1 cellular context compared by ENCODE assay signal in the genomic region with DNA sequence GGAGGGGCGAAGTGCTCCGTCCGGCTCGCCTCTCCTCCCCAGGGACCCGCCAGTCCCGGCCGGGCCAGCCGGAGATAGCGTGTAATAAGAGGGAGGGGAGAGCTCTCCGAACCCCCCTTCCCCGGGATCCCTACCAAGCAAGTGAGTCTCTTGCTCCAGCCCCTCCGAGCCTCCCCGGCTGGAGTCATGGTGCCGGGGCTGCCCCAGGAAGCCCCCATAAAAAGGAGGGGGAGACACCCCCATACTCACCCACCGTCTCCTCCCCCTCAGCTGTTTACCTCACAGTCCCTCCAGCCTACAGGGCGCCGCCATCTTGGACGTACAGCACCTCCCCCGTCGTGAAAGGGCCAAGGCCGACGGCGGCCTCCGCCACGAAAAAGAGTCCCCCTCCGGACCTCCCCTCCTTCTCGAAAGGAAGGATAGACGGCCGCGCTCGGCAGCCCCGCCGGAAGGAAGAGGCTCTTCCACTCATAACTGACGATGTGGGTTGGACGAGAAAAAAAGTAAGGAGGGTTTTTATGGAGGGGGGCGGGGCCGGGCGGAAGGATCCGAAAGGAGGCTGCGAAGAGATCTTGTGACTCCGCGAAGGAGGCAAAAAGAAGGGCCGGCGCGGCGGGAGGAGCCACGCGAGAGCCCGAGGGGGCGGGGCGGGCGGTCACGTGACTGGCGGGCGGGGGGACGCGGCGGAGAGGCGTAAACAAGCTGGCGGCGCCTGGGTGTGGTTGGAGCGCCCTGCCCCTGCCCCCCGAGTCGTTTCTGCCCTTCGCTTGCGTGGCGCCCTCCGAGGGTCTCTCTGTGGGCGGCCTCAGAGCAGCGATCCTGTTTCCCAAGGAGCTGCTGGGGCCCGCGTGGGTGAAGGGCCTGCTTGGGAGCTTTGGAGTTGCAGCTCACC.
TF ChIP-seq lines count a peak whose summit lies in the region.

A gene (minus strand): TSS at position 323 of the 892 bp plus-strand sequence. CDS start 15,744 bp downstream, outside the sequence.

TF ChIP-seq in HEK293, 187 proteins besides CTCF, POLR2A, EP300 and RAD21 (continued from another document and continues in another):
- TF ChIP-seq, protein P1, sequence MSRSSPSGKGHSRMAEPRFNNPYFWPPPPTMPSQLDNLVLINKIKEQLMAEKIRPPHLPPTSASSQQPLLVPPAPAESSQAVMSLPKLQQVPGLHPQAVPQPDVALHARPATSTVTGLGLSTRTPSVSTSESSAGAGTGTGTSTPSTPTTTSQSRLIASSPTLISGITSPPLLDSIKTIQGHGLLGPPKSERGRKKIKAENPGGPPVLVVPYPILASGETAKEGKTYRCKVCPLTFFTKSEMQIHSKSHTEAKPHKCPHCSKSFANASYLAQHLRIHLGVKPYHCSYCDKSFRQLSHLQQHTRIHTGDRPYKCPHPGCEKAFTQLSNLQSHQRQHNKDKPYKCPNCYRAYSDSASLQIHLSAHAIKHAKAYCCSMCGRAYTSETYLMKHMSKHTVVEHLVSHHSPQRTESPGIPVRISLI (tag by site-specific recombination; IDR thresholded peaks at IDR 0.05), result peak; percentile 95
- no peak for TF ChIP-seq ZNF132 (tag by site-specific recombination; IDR thresholded peaks at IDR 0.05; ENCODE audit: borderline replicate concordance)
- peak; percentile 93 for TF ChIP-seq ZSCAN23 (tag by site-specific recombination; IDR thresholded peaks at IDR 0.05)
- TF ChIP-seq IKZF3 (tag by site-specific recombination; IDR thresholded peaks at IDR 0.05), result peak; percentile 61; the same call in 1 of the 2 replicates
- no peak for TF ChIP-seq ZNF114 (tag by site-specific recombination; IDR thresholded peaks at IDR 0.05)
- no peak for TF ChIP-seq ZNF140 (tag by site-specific recombination; IDR thresholded peaks at IDR 0.05)
- peak; percentile 66; the same call in 1 of the 2 replicates for TF ChIP-seq OVOL3 (tag by site-specific recombination; IDR thresholded peaks at IDR 0.05)
- peak; percentile 75 for TF ChIP-seq ZBTB21 (tag by site-specific recombination; IDR thresholded peaks at IDR 0.05)
- TF ChIP-seq ZNF223 (tag by site-specific recombination; IDR thresholded peaks at IDR 0.05), result no peak
- no peak for TF ChIP-seq BCL11A (tag by site-specific recombination; IDR thresholded peaks at IDR 0.05; ENCODE audit: low read depth)
- no peak for TF ChIP-seq ZNF701 (tag by site-specific recombination; IDR thresholded peaks at IDR 0.05)
- no peak for TF ChIP-seq ZNF248 (tag by site-specific recombination; IDR thresholded peaks at IDR 0.05)
- TF ChIP-seq ZNF48 (tag by site-specific recombination; IDR thresholded peaks at IDR 0.05), result no peak
- peak; percentile 96 for TF ChIP-seq SP7 (tag by site-specific recombination; IDR thresholded peaks at IDR 0.05)
- TF ChIP-seq GLI4 (tag by site-specific recombination; IDR thresholded peaks at IDR 0.05), result peak; percentile 90
- no peak; the same call in 1 of the 2 replicates for TF ChIP-seq TRIM28 (IDR thresholded peaks at IDR 0.05; ENCODE audit: borderline replicate concordance, low read length)
- TF ChIP-seq ZNF350 (tag by site-specific recombination; IDR thresholded peaks at IDR 0.05), result peak; percentile 81; the same call in 1 of the 2 replicates
- TF ChIP-seq SP3 (tag by site-specific recombination; IDR thresholded peaks at IDR 0.05), result peak; percentile 100
- no peak for TF ChIP-seq ZNF23 (tag by site-specific recombination; IDR thresholded peaks at IDR 0.05; ENCODE audit: borderline replicate concordance)
- TF ChIP-seq, protein P2, sequence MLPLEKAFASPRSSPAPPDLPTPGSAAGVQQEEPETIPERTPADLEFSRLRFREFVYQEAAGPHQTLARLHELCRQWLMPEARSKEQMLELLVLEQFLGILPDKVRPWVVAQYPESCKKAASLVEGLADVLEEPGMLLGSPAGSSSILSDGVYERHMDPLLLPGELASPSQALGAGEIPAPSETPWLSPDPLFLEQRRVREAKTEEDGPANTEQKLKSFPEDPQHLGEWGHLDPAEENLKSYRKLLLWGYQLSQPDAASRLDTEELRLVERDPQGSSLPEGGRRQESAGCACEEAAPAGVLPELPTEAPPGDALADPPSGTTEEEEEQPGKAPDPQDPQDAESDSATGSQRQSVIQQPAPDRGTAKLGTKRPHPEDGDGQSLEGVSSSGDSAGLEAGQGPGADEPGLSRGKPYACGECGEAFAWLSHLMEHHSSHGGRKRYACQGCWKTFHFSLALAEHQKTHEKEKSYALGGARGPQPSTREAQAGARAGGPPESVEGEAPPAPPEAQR (tag by site-specific recombination; IDR thresholded peaks at IDR 0.05), result peak; percentile 98
- TF ChIP-seq ZNF174 (tag by site-specific recombination; IDR thresholded peaks at IDR 0.05), result 0 out of 2 replicates have a peak, but pooled peaks have one; percentile 71
- no peak for TF ChIP-seq SETDB1 (IDR thresholded peaks at IDR 0.05; ENCODE audit: insufficient read length, low read length)
- peak; percentile 82 for TF ChIP-seq ZSCAN30 (tag by site-specific recombination; IDR thresholded peaks at IDR 0.05)
- peak; percentile 89 for TF ChIP-seq ZNF24 (tag by site-specific recombination; IDR thresholded peaks at IDR 0.05)
- no peak for TF ChIP-seq ZNF585B (tag by site-specific recombination; IDR thresholded peaks at IDR 0.05)
- TF ChIP-seq ZBTB8A (tag by site-specific recombination; IDR thresholded peaks at IDR 0.05), result peak; percentile 94
- TF ChIP-seq ZNF707 (tag by site-specific recombination; IDR thresholded peaks at IDR 0.05), result no peak
- TF ChIP-seq, protein P3, sequence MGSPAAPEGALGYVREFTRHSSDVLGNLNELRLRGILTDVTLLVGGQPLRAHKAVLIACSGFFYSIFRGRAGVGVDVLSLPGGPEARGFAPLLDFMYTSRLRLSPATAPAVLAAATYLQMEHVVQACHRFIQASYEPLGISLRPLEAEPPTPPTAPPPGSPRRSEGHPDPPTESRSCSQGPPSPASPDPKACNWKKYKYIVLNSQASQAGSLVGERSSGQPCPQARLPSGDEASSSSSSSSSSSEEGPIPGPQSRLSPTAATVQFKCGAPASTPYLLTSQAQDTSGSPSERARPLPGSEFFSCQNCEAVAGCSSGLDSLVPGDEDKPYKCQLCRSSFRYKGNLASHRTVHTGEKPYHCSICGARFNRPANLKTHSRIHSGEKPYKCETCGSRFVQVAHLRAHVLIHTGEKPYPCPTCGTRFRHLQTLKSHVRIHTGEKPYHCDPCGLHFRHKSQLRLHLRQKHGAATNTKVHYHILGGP (tag by site-specific recombination; IDR thresholded peaks at IDR 0.05), result 0 out of 2 replicates have a peak, but pooled peaks have one; percentile 20
- TF ChIP-seq, protein P4, sequence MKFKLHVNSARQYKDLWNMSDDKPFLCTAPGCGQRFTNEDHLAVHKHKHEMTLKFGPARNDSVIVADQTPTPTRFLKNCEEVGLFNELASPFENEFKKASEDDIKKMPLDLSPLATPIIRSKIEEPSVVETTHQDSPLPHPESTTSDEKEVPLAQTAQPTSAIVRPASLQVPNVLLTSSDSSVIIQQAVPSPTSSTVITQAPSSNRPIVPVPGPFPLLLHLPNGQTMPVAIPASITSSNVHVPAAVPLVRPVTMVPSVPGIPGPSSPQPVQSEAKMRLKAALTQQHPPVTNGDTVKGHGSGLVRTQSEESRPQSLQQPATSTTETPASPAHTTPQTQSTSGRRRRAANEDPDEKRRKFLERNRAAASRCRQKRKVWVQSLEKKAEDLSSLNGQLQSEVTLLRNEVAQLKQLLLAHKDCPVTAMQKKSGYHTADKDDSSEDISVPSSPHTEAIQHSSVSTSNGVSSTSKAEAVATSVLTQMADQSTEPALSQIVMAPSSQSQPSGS (tag by site-specific recombination; IDR thresholded peaks at IDR 0.05; ENCODE audit: low read depth), result peak; percentile 39; the same call in 1 of the 2 replicates
- no peak for TF ChIP-seq ZNF473 (tag by site-specific recombination; IDR thresholded peaks at IDR 0.05)
- peak; percentile 97 for TF ChIP-seq SALL2 (tag by site-specific recombination; IDR thresholded peaks at IDR 0.05; ENCODE audit: borderline replicate concordance)
- TF ChIP-seq, protein P5, sequence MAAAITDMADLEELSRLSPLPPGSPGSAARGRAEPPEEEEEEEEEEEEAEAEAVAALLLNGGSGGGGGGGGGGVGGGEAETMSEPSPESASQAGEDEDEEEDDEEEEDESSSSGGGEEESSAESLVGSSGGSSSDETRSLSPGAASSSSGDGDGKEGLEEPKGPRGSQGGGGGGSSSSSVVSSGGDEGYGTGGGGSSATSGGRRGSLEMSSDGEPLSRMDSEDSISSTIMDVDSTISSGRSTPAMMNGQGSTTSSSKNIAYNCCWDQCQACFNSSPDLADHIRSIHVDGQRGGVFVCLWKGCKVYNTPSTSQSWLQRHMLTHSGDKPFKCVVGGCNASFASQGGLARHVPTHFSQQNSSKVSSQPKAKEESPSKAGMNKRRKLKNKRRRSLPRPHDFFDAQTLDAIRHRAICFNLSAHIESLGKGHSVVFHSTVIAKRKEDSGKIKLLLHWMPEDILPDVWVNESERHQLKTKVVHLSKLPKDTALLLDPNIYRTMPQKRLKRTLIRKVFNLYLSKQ (tag by site-specific recombination; IDR thresholded peaks at IDR 0.05; ENCODE audit: borderline replicate concordance), result no peak
- TF ChIP-seq ZNF202 (tag by site-specific recombination; IDR thresholded peaks at IDR 0.05; ENCODE audit: borderline replicate concordance), result no peak
- TF ChIP-seq KLF1 (tag by site-specific recombination; IDR thresholded peaks at IDR 0.05), result peak; percentile 82
- TF ChIP-seq YY1 (tag by site-specific recombination; IDR thresholded peaks at IDR 0.05), result peak; percentile 99
- TF ChIP-seq, protein P6, sequence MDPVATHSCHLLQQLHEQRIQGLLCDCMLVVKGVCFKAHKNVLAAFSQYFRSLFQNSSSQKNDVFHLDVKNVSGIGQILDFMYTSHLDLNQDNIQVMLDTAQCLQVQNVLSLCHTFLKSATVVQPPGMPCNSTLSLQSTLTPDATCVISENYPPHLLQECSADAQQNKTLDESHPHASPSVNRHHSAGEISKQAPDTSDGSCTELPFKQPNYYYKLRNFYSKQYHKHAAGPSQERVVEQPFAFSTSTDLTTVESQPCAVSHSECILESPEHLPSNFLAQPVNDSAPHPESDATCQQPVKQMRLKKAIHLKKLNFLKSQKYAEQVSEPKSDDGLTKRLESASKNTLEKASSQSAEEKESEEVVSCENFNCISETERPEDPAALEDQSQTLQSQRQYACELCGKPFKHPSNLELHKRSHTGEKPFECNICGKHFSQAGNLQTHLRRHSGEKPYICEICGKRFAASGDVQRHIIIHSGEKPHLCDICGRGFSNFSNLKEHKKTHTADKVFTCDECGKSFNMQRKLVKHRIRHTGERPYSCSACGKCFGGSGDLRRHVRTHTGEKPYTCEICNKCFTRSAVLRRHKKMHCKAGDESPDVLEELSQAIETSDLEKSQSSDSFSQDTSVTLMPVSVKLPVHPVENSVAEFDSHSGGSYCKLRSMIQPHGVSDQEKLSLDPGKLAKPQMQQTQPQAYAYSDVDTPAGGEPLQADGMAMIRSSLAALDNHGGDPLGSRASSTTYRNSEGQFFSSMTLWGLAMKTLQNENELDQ (tag by site-specific recombination; IDR thresholded peaks at IDR 0.05; ENCODE audit: low read depth), result peak; percentile 38; the same call in 1 of the 2 replicates
- TF ChIP-seq, protein P7, sequence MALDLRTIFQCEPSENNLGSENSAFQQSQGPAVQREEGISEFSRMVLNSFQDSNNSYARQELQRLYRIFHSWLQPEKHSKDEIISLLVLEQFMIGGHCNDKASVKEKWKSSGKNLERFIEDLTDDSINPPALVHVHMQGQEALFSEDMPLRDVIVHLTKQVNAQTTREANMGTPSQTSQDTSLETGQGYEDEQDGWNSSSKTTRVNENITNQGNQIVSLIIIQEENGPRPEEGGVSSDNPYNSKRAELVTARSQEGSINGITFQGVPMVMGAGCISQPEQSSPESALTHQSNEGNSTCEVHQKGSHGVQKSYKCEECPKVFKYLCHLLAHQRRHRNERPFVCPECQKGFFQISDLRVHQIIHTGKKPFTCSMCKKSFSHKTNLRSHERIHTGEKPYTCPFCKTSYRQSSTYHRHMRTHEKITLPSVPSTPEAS (tag by site-specific recombination; IDR thresholded peaks at IDR 0.05), result peak; percentile 64
- no peak for TF ChIP-seq ZNF521 (tag by site-specific recombination; IDR thresholded peaks at IDR 0.05)
- no peak for TF ChIP-seq ZNF292 (tag by site-specific recombination; IDR thresholded peaks at IDR 0.05; ENCODE audit: borderline replicate concordance, low read depth)
- TF ChIP-seq ZNF423 (tag by site-specific recombination; IDR thresholded peaks at IDR 0.05), result peak; percentile 22; the same call in 1 of the 2 replicates
- TF ChIP-seq, protein P8, sequence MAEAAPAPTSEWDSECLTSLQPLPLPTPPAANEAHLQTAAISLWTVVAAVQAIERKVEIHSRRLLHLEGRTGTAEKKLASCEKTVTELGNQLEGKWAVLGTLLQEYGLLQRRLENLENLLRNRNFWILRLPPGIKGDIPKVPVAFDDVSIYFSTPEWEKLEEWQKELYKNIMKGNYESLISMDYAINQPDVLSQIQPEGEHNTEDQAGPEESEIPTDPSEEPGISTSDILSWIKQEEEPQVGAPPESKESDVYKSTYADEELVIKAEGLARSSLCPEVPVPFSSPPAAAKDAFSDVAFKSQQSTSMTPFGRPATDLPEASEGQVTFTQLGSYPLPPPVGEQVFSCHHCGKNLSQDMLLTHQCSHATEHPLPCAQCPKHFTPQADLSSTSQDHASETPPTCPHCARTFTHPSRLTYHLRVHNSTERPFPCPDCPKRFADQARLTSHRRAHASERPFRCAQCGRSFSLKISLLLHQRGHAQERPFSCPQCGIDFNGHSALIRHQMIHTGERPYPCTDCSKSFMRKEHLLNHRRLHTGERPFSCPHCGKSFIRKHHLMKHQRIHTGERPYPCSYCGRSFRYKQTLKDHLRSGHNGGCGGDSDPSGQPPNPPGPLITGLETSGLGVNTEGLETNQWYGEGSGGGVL (tag by site-specific recombination; IDR thresholded peaks at IDR 0.05), result peak; percentile 88
- TF ChIP-seq, protein P9, sequence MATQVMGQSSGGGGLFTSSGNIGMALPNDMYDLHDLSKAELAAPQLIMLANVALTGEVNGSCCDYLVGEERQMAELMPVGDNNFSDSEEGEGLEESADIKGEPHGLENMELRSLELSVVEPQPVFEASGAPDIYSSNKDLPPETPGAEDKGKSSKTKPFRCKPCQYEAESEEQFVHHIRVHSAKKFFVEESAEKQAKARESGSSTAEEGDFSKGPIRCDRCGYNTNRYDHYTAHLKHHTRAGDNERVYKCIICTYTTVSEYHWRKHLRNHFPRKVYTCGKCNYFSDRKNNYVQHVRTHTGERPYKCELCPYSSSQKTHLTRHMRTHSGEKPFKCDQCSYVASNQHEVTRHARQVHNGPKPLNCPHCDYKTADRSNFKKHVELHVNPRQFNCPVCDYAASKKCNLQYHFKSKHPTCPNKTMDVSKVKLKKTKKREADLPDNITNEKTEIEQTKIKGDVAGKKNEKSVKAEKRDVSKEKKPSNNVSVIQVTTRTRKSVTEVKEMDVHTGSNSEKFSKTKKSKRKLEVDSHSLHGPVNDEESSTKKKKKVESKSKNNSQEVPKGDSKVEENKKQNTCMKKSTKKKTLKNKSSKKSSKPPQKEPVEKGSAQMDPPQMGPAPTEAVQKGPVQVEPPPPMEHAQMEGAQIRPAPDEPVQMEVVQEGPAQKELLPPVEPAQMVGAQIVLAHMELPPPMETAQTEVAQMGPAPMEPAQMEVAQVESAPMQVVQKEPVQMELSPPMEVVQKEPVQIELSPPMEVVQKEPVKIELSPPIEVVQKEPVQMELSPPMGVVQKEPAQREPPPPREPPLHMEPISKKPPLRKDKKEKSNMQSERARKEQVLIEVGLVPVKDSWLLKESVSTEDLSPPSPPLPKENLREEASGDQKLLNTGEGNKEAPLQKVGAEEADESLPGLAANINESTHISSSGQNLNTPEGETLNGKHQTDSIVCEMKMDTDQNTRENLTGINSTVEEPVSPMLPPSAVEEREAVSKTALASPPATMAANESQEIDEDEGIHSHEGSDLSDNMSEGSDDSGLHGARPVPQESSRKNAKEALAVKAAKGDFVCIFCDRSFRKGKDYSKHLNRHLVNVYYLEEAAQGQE (tag by site-specific recombination; IDR thresholded peaks at IDR 0.05), result peak; percentile 73
